ENCODE assay signal across 14 cellular contexts in genomic region chr7:24948739-24949138, GRCh38. TPM values are rescaled to one million over a fixed set of nuclear protein-coding genes. Genes with fewer than 3 reads are reported as not detected.
DNase-seq lines count a peak whose midpoint lies in the region; ATAC-seq, FAIRE-seq and TF ChIP-seq lines count a peak whose summit lies in the region.
"Had no signal": no experiment of that assay in that cellular context is flagged by ENCODE, and none has a peak within 500 bp of the region (broad histone marks: within the 10 kb centered on the region; RNA-seq: fewer than 3 reads in every experiment).

No MANE protein-coding gene starts in this region.

- TF ChIP-seq POLR2A in breast epithelium (IDR thresholded peaks at IDR 0.05): no peak

- POLR2A ChIA-PET in MCF 10A (lab: Yijun Ruan, JAX): interaction anchor here (1.1 to 2.6 kb wide), 6 partner anchors 12 to 129 kb away, joined by 3 to 9 read pairs (median 6); no protein-coding TSS in a partner anchor

- H3K36me3 ChIP-seq in breast epithelium (no peaks in the 10 kb centered on the region), bronchial epithelial cell (ENCODE audit: control insufficient read depth, insufficient read depth, low read length) (no peaks in the 10 kb centered on the region)
- H3K36me3 ChIP-seq: BE2C, cardiac muscle cell, esophagus muscularis mucosa, right lobe of liver, tibial nerve had no signal

- DNase-seq in MCF 10A (ENCODE audit: unreplicated experiment) (peak; percentile 43), breast epithelium (ENCODE audit: low spot score in 2 of 2) (no peak), bronchial epithelial cell (ENCODE audit: low read depth) (peak; percentile 57), anterior cingulate cortex (lab: John Stamatoyannopoulos, UW) (no peak), left lobe of liver (ENCODE audit: low spot score) (no peak)
- DNase-seq: BE2C, NCI-H446, right lobe of liver had no signal

- CTCF ChIA-PET in MCF 10A (lab: Yijun Ruan, JAX): no interaction called here

- no peaks in the 10 kb centered on the region for H3K4me1 ChIP-seq in breast epithelium
- H3K4me1 ChIP-seq: right lobe of liver, tibial nerve had no signal

- H3K4me3 Mint-ChIP-seq in MCF 10A (ENCODE audit: unreplicated experiment): no peak overlapping the region

- FAIRE-seq in bronchial epithelial cell (lab: Jason Lieb, UNC): no peak

- H3K27me3 ChIP-seq in breast epithelium: no peaks in the 10 kb centered on the region
- H3K27me3 ChIP-seq in bronchial epithelial cell (ENCODE audit: control insufficient read depth, insufficient read depth, low read length): no peaks in the 10 kb centered on the region
- H3K27me3 ChIP-seq: BE2C, cardiac muscle cell, esophagus muscularis mucosa, right lobe of liver, tibial nerve had no signal

- H3K4me3 ChIP-seq in breast epithelium (no peak overlapping the region), bronchial epithelial cell (ENCODE audit: low read depth, low read length) (no peak overlapping the region)
- H3K4me3 ChIP-seq: cardiac muscle cell, esophagus muscularis mucosa, right lobe of liver, tibial nerve had no signal

- H3K27ac Mint-ChIP-seq in MCF 10A (ENCODE audit: low read depth, unreplicated experiment): peak overlapping the region; percentile 81

- H3K9me3 Mint-ChIP-seq in MCF 10A (ENCODE audit: unreplicated experiment): peaks cover 7% of the 10 kb centered on the region

- ATAC-seq in HG03520 (IDR thresholded peaks at IDR 0.05; ENCODE audit: unreplicated experiment) (peak; percentile 60), left lobe of liver (no peak), GM21367 (IDR thresholded peaks at IDR 0.05; ENCODE audit: unreplicated experiment) (no peak), GM18873 (IDR thresholded peaks at IDR 0.05; ENCODE audit: low FRiP score, unreplicated experiment) (no peak)
- ATAC-seq: right lobe of liver had no signal

- no peaks in the 10 kb centered on the region for H3K36me3 Mint-ChIP-seq in MCF 10A (ENCODE audit: insufficient read depth, unreplicated experiment)

- H3K4me1 Mint-ChIP-seq in MCF 10A (ENCODE audit: insufficient read depth, unreplicated experiment): peaks cover 22% of the 10 kb centered on the region

- H3K27me3 Mint-ChIP-seq in MCF 10A (ENCODE audit: insufficient read depth, unreplicated experiment): no peaks in the 10 kb centered on the region

- TF ChIP-seq CTCF in MCF 10A (IDR thresholded peaks at IDR 0.05; ENCODE audit: unreplicated experiment) (no peak), breast epithelium (IDR thresholded peaks at IDR 0.05) (no peak), bronchial epithelial cell (IDR thresholded peaks at IDR 0.05; ENCODE audit: insufficient read depth, low read length, severe bottlenecking) (no peak)

- H3K9me3 ChIP-seq in breast epithelium: no peaks in the 10 kb centered on the region
- H3K9me3 ChIP-seq: BE2C, esophagus muscularis mucosa, right lobe of liver, tibial nerve had no signal

- intact Hi-C loops in MCF 10A (cut with micrococcal nuclease): no loop called here
- intact Hi-C loops in breast epithelium (cut with DNase I; ENCODE audit: low total_unique reads): no loop called here

- BruUV-seq in MCF 10A (replicated peaks; lab: Mats Ljungman, UMichigan): no TSS peak

- H3K27ac ChIP-seq in breast epithelium: no peak overlapping the region
- H3K27ac ChIP-seq: cardiac muscle cell, esophagus muscularis mucosa, right lobe of liver, tibial nerve had no signal

RNA-seq across cellular contexts. Expression of gene OSBPL3, which starts 31.2 kb away (rescaled TPM):
- 33.8 and 35.7 TPM in 2 replicates for total RNA-seq in MCF 10A (2022)
- 10 to 100 TPM in 1 of 3 donors, 1 to 10 TPM in 2; 6.4 to 20.5 (median 8.5) TPM for total RNA-seq in breast epithelium
- total RNA-seq in bronchial epithelial cell: 19.7 and 25.0 TPM in 2 replicates
- total RNA-seq in left lobe of liver: 0.58 TPM

Comparison
In these comparisons a context has a peak if more than half of its experiments do, and no peak if none do; other contexts are left out.
1. DNase-seq: peak in MCF 10A (single experiment) and bronchial epithelial cell (single experiment); none in breast epithelium (0 of 2), anterior cingulate cortex (0 of 58) and left lobe of liver (single experiment).